ENCODE assay signal across 1 cellular context in the genomic region with DNA sequence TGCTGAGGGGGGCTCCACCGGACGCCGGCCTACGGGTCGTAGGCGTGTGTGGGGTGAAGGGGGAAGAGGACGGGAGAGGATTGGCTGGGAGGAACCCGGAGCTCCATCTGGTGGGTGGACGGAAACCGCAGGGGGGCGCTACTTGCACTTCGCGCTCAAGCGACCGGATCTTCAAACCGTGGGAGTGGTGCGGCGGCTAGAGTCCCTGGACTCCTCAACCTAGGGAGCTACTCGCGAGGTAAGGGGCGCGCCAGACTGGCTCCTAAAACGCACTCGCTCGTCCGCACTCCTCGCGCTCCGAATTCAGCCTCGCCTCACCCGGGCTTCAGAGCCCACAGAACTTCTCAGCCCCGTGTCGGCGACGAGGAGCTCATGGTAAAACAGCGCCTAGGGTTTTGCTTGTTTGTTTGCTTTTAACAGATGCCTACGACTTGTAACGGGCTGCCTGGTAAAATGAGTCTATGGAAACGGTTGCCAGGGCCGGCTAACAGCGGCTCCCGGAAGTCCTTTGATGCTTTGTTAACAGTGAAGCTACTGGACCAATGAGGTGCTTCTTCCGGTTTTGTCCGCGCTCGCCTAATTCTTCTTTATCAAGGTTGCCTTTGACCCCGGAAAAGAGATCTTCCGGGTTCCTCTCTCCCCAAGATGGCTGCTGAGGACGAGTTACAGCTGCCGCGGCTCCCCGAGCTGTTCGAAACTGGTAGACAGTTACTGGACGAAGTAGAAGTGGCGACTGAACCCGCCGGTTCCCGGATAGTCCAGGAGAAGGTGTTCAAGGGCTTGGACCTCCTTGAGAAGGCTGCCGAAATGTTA.
TF ChIP-seq lines count a peak whose summit lies in the region.

IGBP1 (plus strand) TSS at position 145 of the 813 bp plus-strand sequence; CDS start at position 646, 501 bp downstream.

TF ChIP-seq in HepG2, 621 proteins besides CTCF, POLR2A, EP300 and RAD21 (continued from another document and continues in another):
- TF ChIP-seq ZBTB26 (CRISPR knock-in tag; IDR thresholded peaks at IDR 0.05; ENCODE audit: borderline replicate concordance): no peak
- TF ChIP-seq SALL1 (CRISPR knock-in tag; IDR thresholded peaks at IDR 0.05): peak; percentile 20; the same call in 1 of the 2 replicates
- TF ChIP-seq GLI4 (CRISPR knock-in tag; IDR thresholded peaks at IDR 0.05; ENCODE audit: borderline replicate concordance): no peak
- TF ChIP-seq, protein P1, sequence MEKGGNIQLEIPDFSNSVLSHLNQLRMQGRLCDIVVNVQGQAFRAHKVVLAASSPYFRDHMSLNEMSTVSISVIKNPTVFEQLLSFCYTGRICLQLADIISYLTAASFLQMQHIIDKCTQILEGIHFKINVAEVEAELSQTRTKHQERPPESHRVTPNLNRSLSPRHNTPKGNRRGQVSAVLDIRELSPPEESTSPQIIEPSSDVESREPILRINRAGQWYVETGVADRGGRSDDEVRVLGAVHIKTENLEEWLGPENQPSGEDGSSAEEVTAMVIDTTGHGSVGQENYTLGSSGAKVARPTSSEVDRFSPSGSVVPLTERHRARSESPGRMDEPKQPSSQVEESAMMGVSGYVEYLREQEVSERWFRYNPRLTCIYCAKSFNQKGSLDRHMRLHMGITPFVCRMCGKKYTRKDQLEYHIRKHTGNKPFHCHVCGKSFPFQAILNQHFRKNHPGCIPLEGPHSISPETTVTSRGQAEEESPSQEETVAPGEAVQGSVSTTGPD (CRISPR knock-in tag; IDR thresholded peaks at IDR 0.05): no peak
- TF ChIP-seq ZNF460 (CRISPR knock-in tag; IDR thresholded peaks at IDR 0.05; ENCODE audit: borderline replicate concordance): no peak
- no peak for TF ChIP-seq NPAS2 (CRISPR knock-in tag; IDR thresholded peaks at IDR 0.05; ENCODE audit: borderline replicate concordance)
- 0 out of 2 replicates have a peak, but pooled peaks have one; percentile 41 for TF ChIP-seq THYN1 (CRISPR knock-in tag; IDR thresholded peaks at IDR 0.05; ENCODE audit: borderline replicate concordance, low read depth)
- TF ChIP-seq ZBTB40 (IDR thresholded peaks at IDR 0.05): no peak
- no peak for TF ChIP-seq ZBTB40 (CRISPR knock-in tag; IDR thresholded peaks at IDR 0.05)
- no peak for TF ChIP-seq KDM1A (CRISPR knock-in tag; IDR thresholded peaks at IDR 0.05)
- TF ChIP-seq TBX2 (CRISPR knock-in tag; IDR thresholded peaks at IDR 0.05; ENCODE audit: borderline replicate concordance): peak; percentile 22; the same call in 1 of the 2 replicates
- TF ChIP-seq, protein P2, sequence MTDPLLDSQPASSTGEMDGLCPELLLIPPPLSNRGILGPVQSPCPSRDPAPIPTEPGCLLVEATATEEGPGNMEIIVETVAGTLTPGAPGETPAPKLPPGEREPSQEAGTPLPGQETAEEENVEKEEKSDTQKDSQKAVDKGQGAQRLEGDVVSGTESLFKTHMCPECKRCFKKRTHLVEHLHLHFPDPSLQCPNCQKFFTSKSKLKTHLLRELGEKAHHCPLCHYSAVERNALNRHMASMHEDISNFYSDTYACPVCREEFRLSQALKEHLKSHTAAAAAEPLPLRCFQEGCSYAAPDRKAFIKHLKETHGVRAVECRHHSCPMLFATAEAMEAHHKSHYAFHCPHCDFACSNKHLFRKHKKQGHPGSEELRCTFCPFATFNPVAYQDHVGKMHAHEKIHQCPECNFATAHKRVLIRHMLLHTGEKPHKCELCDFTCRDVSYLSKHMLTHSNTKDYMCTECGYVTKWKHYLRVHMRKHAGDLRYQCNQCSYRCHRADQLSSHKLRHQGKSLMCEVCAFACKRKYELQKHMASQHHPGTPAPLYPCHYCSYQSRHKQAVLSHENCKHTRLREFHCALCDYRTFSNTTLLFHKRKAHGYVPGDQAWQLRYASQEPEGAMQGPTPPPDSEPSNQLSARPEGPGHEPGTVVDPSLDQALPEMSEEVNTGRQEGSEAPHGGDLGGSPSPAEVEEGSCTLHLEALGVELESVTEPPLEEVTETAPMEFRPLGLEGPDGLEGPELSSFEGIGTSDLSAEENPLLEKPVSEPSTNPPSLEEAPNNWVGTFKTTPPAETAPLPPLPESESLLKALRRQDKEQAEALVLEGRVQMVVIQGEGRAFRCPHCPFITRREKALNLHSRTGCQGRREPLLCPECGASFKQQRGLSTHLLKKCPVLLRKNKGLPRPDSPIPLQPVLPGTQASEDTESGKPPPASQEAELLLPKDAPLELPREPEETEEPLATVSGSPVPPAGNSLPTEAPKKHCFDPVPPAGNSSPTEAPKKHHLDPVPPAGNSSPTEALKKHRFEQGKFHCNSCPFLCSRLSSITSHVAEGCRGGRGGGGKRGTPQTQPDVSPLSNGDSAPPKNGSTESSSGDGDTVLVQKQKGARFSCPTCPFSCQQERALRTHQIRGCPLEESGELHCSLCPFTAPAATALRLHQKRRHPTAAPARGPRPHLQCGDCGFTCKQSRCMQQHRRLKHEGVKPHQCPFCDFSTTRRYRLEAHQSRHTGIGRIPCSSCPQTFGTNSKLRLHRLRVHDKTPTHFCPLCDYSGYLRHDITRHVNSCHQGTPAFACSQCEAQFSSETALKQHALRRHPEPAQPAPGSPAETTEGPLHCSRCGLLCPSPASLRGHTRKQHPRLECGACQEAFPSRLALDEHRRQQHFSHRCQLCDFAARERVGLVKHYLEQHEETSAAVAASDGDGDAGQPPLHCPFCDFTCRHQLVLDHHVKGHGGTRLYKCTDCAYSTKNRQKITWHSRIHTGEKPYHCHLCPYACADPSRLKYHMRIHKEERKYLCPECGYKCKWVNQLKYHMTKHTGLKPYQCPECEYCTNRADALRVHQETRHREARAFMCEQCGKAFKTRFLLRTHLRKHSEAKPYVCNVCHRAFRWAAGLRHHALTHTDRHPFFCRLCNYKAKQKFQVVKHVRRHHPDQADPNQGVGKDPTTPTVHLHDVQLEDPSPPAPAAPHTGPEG (CRISPR knock-in tag; IDR thresholded peaks at IDR 0.05): no peak
- no peak for TF ChIP-seq ZNF30 (CRISPR knock-in tag; IDR thresholded peaks at IDR 0.05)
- no peak for TF ChIP-seq ZNF556 (CRISPR knock-in tag; IDR thresholded peaks at IDR 0.05; ENCODE audit: borderline replicate concordance)
- no peak for TF ChIP-seq ZNF124 (CRISPR knock-in tag; IDR thresholded peaks at IDR 0.05)
- no peak for TF ChIP-seq ZNF790 (CRISPR knock-in tag; IDR thresholded peaks at IDR 0.05; ENCODE audit: borderline replicate concordance)
- TF ChIP-seq CREM (IDR thresholded peaks at IDR 0.05): no peak
- no peak for TF ChIP-seq CREM (CRISPR knock-in tag; IDR thresholded peaks at IDR 0.05)
- TF ChIP-seq ZSCAN29 (CRISPR knock-in tag; conservative IDR thresholded peaks at IDR 0.05): no peak
- TF ChIP-seq HIVEP1 (CRISPR knock-in tag; IDR thresholded peaks at IDR 0.05): 0 out of 2 replicates have a peak, but pooled peaks have one; percentile 41
- TF ChIP-seq E2F1 (CRISPR knock-in tag; IDR thresholded peaks at IDR 0.05): no peak
- no peak for TF ChIP-seq SMAD1 (CRISPR knock-in tag; IDR thresholded peaks at IDR 0.05; ENCODE audit: borderline replicate concordance, low read depth)
- TF ChIP-seq JDP2 (CRISPR knock-in tag; IDR thresholded peaks at IDR 0.05; ENCODE audit: borderline replicate concordance): no peak
- no peak for TF ChIP-seq ZFP90 (CRISPR knock-in tag; IDR thresholded peaks at IDR 0.05; ENCODE audit: borderline replicate concordance)
- no peak for TF ChIP-seq MED8 (CRISPR knock-in tag; IDR thresholded peaks at IDR 0.05; ENCODE audit: insufficient replicate concordance)
- TF ChIP-seq MED1 (CRISPR knock-in tag; IDR thresholded peaks at IDR 0.05): no peak
- TF ChIP-seq PREB (CRISPR knock-in tag; IDR thresholded peaks at IDR 0.05): no peak
- no peak for TF ChIP-seq XBP1 (CRISPR knock-in tag; IDR thresholded peaks at IDR 0.05)
- no peak for TF ChIP-seq ONECUT2 (CRISPR knock-in tag; IDR thresholded peaks at IDR 0.05)
- TF ChIP-seq NFE2L1 (CRISPR knock-in tag; IDR thresholded peaks at IDR 0.05; ENCODE audit: borderline replicate concordance): no peak
- TF ChIP-seq CEBPG (CRISPR knock-in tag; IDR thresholded peaks at IDR 0.05): no peak
- no peak for TF ChIP-seq ATF6 (CRISPR knock-in tag; conservative IDR thresholded peaks at IDR 0.05)
- no peak for TF ChIP-seq ZNF768 (CRISPR knock-in tag; IDR thresholded peaks at IDR 0.05)
